8 cellular contexts compared by ENCODE assay signal in the genomic region with DNA sequence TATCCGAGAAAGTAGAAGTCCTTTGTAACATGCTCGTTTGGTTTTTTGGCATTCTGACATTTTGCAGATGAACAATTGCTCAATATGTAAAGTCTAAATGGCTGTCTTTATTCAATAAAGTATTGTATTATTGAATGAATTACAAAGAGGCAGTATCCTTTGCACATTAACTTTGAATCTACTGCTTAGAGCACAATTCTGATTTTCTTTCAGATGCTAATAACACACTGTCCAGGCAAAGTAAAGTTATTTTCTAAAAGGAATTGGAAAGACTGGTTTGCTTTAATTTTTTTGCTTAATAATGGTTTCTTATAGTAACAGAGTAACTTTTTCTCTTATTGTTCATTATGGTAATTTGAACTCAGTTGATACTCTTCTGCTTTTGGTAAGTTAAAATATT.
"Had no signal": no experiment of that assay in that cellular context is flagged by ENCODE, and none has a peak within 500 bp of the region (broad histone marks: within the 10 kb centered on the region; RNA-seq: fewer than 3 reads in every experiment).

No MANE protein-coding gene starts in this region.

- DNase-seq: GDM1, GF-D8 had no signal

- FAIRE-seq: G401.6, GM12878, GM12891, GM12892, GM18507, GM19239 had no signal
